Comparison of ENCODE assay signal across 8 cellular contexts in genomic region chr22:45212306-45212709, GRCh38.
A peak's percentile ranks its signal among the peaks of the same experiment; 100 is the strongest.
DNase-seq lines count a peak whose midpoint lies in the region; ATAC-seq, FAIRE-seq and TF ChIP-seq lines count a peak whose summit lies in the region.

No MANE protein-coding gene starts in this region.

- no peak for TF ChIP-seq CTCF in astrocyte of the cerebellum (IDR thresholded peaks at IDR 0.05; ENCODE audit: low read depth, low read length, missing control alignments)

- 0 out of 2 replicates have a peak, but pooled peaks have one; percentile 22 for TF ChIP-seq POLR2A in H54 (IDR thresholded peaks at IDR 0.05; ENCODE audit: low read depth, low read length)

- peak; percentile 68 for DNase-seq in H54 (ENCODE audit: insufficient read length, low spot score)
- peak; percentile 47 for DNase-seq in astrocyte of the cerebellum (ENCODE audit: low read depth)
- peak; percentile 92 for DNase-seq in hippocampal formation (lab: John Stamatoyannopoulos, UW)
- DNase-seq in skeletal muscle cell (ENCODE audit: low read depth) = peak; percentile 53
- no peak for DNase-seq in DMS79 treated with DMSO at 0.1 percent for 48 hours (lab: John Stamatoyannopoulos, UW)
- DNase-seq in NCI-H1092 treated with DMSO at 0.1 percent for 48 hours (lab: John Stamatoyannopoulos, UW) = no peak

- in situ Hi-C loops in astrocyte of the cerebellum (cut with HindIII; ENCODE audit: low sequenced_read_pairs) = no loop called here

- peak overlapping the region; percentile 19 for H3K4me3 ChIP-seq in astrocyte of the cerebellum (ENCODE audit: low read depth, low read length)
- peak overlapping the region; percentile 30 for H3K4me3 ChIP-seq in skeletal muscle cell (ENCODE audit: low read depth, low read length)

- ATAC-seq in GM18498 (IDR thresholded peaks at IDR 0.05; ENCODE audit: unreplicated experiment) (no peak), GM18867 (IDR thresholded peaks at IDR 0.05; ENCODE audit: unreplicated experiment) (no peak)

- FAIRE-seq in H54 (lab: Jason Lieb, UNC) = peak; percentile 23

Comparison
In these comparisons a context has a peak if more than half of its experiments do, and no peak if none do; other contexts are left out.
1. DNase-seq: peak in H54 (single experiment), astrocyte of the cerebellum (single experiment), hippocampal formation (2 of 2) and skeletal muscle cell (single experiment); none in DMS79 treated with DMSO at 0.1 percent for 48 hours (single experiment) and NCI-H1092 treated with DMSO at 0.1 percent for 48 hours (single experiment).